In the genomic region with DNA sequence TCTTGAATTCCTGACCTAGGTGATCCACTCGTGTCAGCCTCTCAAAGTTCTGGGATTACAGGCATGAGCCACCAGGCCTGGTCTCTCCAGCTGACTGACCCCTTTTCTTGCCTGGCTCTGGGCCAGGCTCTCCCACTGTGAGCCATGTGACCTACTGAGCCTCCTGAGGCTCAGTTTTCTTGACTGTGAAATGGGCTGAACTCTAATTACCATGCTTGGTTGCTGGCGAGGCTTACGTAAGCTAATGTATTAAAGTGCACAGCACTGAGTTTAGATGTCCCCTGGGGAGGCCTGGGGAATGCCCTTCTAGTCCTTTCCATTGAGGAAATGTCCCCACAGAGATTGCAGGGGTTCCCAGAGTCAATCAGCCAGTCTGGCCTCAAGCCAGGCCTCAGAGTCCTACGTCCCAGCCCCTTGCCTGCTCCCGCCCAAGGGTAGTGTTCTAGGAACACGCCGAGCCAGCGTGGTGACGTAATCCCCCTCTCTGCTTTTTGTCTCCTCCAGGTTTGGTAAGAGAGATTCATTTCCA, we compare ENCODE assay signal across 21 cellular contexts. TPM values are rescaled to one million over a fixed set of nuclear protein-coding genes. Genes with fewer than 3 reads are reported as not detected.
A peak's percentile ranks its signal among the peaks of the same experiment; 100 is the strongest.
DNase-seq lines count a peak whose midpoint lies in the region; ATAC-seq and TF ChIP-seq lines count a peak whose summit lies in the region.
"Had no signal": no experiment of that assay in that cellular context is flagged by ENCODE, and none has a peak within 500 bp of the region (broad histone marks: within the 10 kb centered on the region; RNA-seq: fewer than 3 reads in every experiment).

No MANE protein-coding gene starts in this region.

- H3K79me2 ChIP-seq in mammary epithelial cell (ENCODE audit: insufficient read depth, low read length) = no peaks in the 10 kb centered on the region

- H3K4me3 ChIP-seq in AG04450 (ENCODE audit: low read depth, low read length) (no peak overlapping the region), SJCRH30 (no peak overlapping the region), mammary epithelial cell (replicated peaks in 1 of 3; ENCODE audit: insufficient read depth in 1 of 3, low read depth in 2 of 3, low read length in 3 of 3) (no peak overlapping the region)
- H3K4me3 ChIP-seq: gastroesophageal sphincter, transverse colon had no signal

- no peaks in the 10 kb centered on the region for H3K9me3 Mint-ChIP-seq in mesothelial cell of epicardium
- H3K9me3 Mint-ChIP-seq: activated CD4-positive, alpha-beta memory T cell treated with anti-CD3 and anti-CD28 coated beads, Interleukin-2, amount 10 ng/mL, durations not matched to agents 7 days and 5 days; CD4-positive, alpha-beta T cell; stimulated activated naive CD8-positive, alpha-beta T cell treated with anti-CD3 and anti-CD28 coated beads, Interleukin-15, Interleukin-2, amounts not matched to agents 100 ng/mL and 50 ng/mL, for 24 hours had no signal

- ATAC-seq in GM19463 (IDR thresholded peaks at IDR 0.05; ENCODE audit: unreplicated experiment) (peak; percentile 65), HG02870 (IDR thresholded peaks at IDR 0.05; ENCODE audit: unreplicated experiment) (no peak)
- ATAC-seq: esophagus mucosa, gastroesophageal sphincter, right cardiac atrium had no signal

- in situ Hi-C loops in mammary epithelial cell (cut with MboI; ENCODE audit: low sequenced_read_pairs in 2 of 2) = loop anchor here in 1 of 2 donors (25.0 kb wide), 1 partner anchor 348 kb away; no protein-coding TSS in a partner anchor

- H3K27me3 ChIP-seq in AG04450 (ENCODE audit: control insufficient read depth, insufficient read depth, low read length) (no peaks in the 10 kb centered on the region), SJCRH30 (no peaks in the 10 kb centered on the region), mammary epithelial cell (ENCODE audit: insufficient read depth, low read length) (no peaks in the 10 kb centered on the region)
- H3K27me3 ChIP-seq: gastroesophageal sphincter, transverse colon had no signal

- no peak overlapping the region for H2AFZ ChIP-seq in mammary epithelial cell (ENCODE audit: low read depth, low read length)

- 68% methylated on average over 8 of the region's 9 CpGs for WGBS in mammary epithelial cell (ENCODE audit: low coverage, missing lambda C conversion rate)

- H3K4me1 ChIP-seq in SJCRH30 = peaks cover 25% of the 10 kb centered on the region
- H3K4me1 ChIP-seq in mammary epithelial cell (ENCODE audit: insufficient read depth, low read length) = no peaks in the 10 kb centered on the region
- H3K4me1 ChIP-seq: gastroesophageal sphincter, transverse colon had no signal

- H4K20me1 ChIP-seq in mammary epithelial cell (ENCODE audit: insufficient read depth, low read length) = no peaks in the 10 kb centered on the region

- peaks cover 18% of the 10 kb centered on the region for H3K4me1 Mint-ChIP-seq in mesothelial cell of epicardium

- TF ChIP-seq CTCF in AG04450 (IDR thresholded peaks at IDR 0.05; ENCODE audit: low read depth, low read length) (no peak), mesothelial cell of epicardium (IDR thresholded peaks at IDR 0.05; ENCODE audit: unreplicated experiment) (no peak), mammary epithelial cell (conservative IDR thresholded peaks at IDR 0.05 in 1 of 2, IDR thresholded peaks at IDR 0.05 in 1 of 2; ENCODE audit: extremely low read depth in 1 of 2, insufficient read depth in 1 of 2, low read depth in 1 of 2, low read length in 2 of 2) (no peak)

- peak overlapping the region; percentile 78 for H3K27ac Mint-ChIP-seq in mesothelial cell of epicardium
- H3K27ac Mint-ChIP-seq: activated CD4-positive, alpha-beta memory T cell treated with anti-CD3 and anti-CD28 coated beads, Interleukin-2, amount 10 ng/mL, durations not matched to agents 7 days and 5 days; CD4-positive, alpha-beta T cell; stimulated activated naive CD8-positive, alpha-beta T cell treated with anti-CD3 and anti-CD28 coated beads, Interleukin-15, Interleukin-2, amounts not matched to agents 100 ng/mL and 50 ng/mL, for 24 hours had no signal

- POLR2A ChIA-PET in AG04450 (lab: Yijun Ruan, JAX) = interaction anchor here (0.6 kb wide), 1 partner anchor 383 kb away, joined by 4 read pairs; no protein-coding TSS in a partner anchor

- H3K4me3 Mint-ChIP-seq in mesothelial cell of epicardium = no peak overlapping the region
- H3K4me3 Mint-ChIP-seq: activated CD4-positive, alpha-beta memory T cell treated with anti-CD3 and anti-CD28 coated beads, Interleukin-2, amount 10 ng/mL, durations not matched to agents 7 days and 5 days; CD4-positive, alpha-beta T cell; stimulated activated naive CD8-positive, alpha-beta T cell treated with anti-CD3 and anti-CD28 coated beads, Interleukin-15, Interleukin-2, amounts not matched to agents 100 ng/mL and 50 ng/mL, for 24 hours had no signal

- no TSS peak for BruUV-seq in mammary epithelial cell (replicated peaks; lab: Mats Ljungman, UMichigan)

- CTCF ChIA-PET in AG04450 (lab: Charles Lee) (interaction anchor here (0.6 to 2.1 kb wide), 4 partner anchors 14 to 231 kb away, joined by 3 to 10 read pairs (median 8); no protein-coding TSS in a partner anchor), mammary epithelial cell (lab: Charles Lee; ENCODE audit: low non-redundant PET) (no interaction called here)

- no peak overlapping the region for H3K9ac ChIP-seq in mammary epithelial cell (ENCODE audit: insufficient read depth, low read length)

- dilution Hi-C loops in mammary epithelial cell (cut with HindIII; ENCODE audit: low sequenced_read_pairs) = loop anchor here (5.0 to 25.0 kb wide), 2 partner anchors 178 to 348 kb away; no protein-coding TSS in a partner anchor

- no peaks in the 10 kb centered on the region for H3K36me3 Mint-ChIP-seq in mesothelial cell of epicardium

- intact Hi-C loops in mammary epithelial cell (cut with micrococcal nuclease) = no loop called here

- H3K9me3 ChIP-seq in AG04450 (ENCODE audit: control insufficient read depth, insufficient read depth, low read length) (no peaks in the 10 kb centered on the region), SJCRH30 (replicated peaks) (no peaks in the 10 kb centered on the region), mammary epithelial cell (replicated peaks; ENCODE audit: insufficient read depth, low read length) (no peaks in the 10 kb centered on the region)
- H3K9me3 ChIP-seq: gastroesophageal sphincter, transverse colon had no signal

- H3K27ac ChIP-seq in AG04450 (ENCODE audit: low read depth, low read length) (peak overlapping the region; percentile 87), SJCRH30 (peak overlapping the region; percentile 76), mammary epithelial cell (ENCODE audit: insufficient read depth, low read depth, low read length) (no peak overlapping the region)
- H3K27ac ChIP-seq: gastroesophageal sphincter, transverse colon had no signal

- DNase-seq in AG04450 (ENCODE audit: low read depth, low spot score) = no peak
- no peak for DNase-seq in SJCRH30
- no peak for DNase-seq in mesothelial cell of epicardium (ENCODE audit: low spot score in 2 of 2, unreplicated experiment in 2 of 2)
- no peak for DNase-seq in NOMO-1 treated with dmso at 0.1 percent for 144 hours (lab: John Stamatoyannopoulos, UW; ENCODE audit: unreplicated experiment)
- DNase-seq in DMS 273 treated with DMSO at 0.1 percent for 48 hours (lab: John Stamatoyannopoulos, UW) = no peak
- DNase-seq in mammary epithelial cell = no peak
- DNase-seq: activated CD4-positive, alpha-beta memory T cell treated with anti-CD3 and anti-CD28 coated beads, Interleukin-2, amount 10 ng/mL, durations not matched to agents 7 days and 5 days; CD4-positive, alpha-beta T cell; DND-41; NCI-H1694; NCI-H446; occipital lobe; Right ventricle myocardium superior; T-helper 1 cell; transverse colon had no signal

- H3K4me2 ChIP-seq in mammary epithelial cell (ENCODE audit: insufficient read depth, low read depth, low read length) = no peak overlapping the region

- H3K27me3 Mint-ChIP-seq in mesothelial cell of epicardium (ENCODE audit: low read depth) = no peaks in the 10 kb centered on the region
- H3K27me3 Mint-ChIP-seq: activated CD4-positive, alpha-beta memory T cell treated with anti-CD3 and anti-CD28 coated beads, Interleukin-2, amount 10 ng/mL, durations not matched to agents 7 days and 5 days; CD4-positive, alpha-beta T cell; stimulated activated naive CD8-positive, alpha-beta T cell treated with anti-CD3 and anti-CD28 coated beads, Interleukin-15, Interleukin-2, amounts not matched to agents 100 ng/mL and 50 ng/mL, for 24 hours had no signal

- H3K36me3 ChIP-seq in SJCRH30 (peaks cover 36% of the 10 kb centered on the region), mammary epithelial cell (ENCODE audit: insufficient read depth, low read length) (no peaks in the 10 kb centered on the region)
- H3K36me3 ChIP-seq: transverse colon had no signal

RNA-seq across cellular contexts. Expression of a gene that starts 45.8 kb away (rescaled TPM):
- 3.0 and 3.5 TPM in 2 replicates for polyA plus RNA-seq in AG04450 (2011; rRNA removed)
- polyA minus RNA-seq in AG04450 (2011; rRNA and poly(A)+ RNA removed) = 5.2 and 6.4 TPM in 2 replicates
- 0.05 and 0.22 TPM in 2 replicates for total RNA-seq in SJCRH30 (2014; rRNA removed; shearing (Covaris generic))
- 4.4 to 4.8 TPM (median 4.6 TPM) in 3 replicates for total RNA-seq in mesothelial cell of epicardium
- total RNA-seq in mammary epithelial cell = under 1 TPM; 0.17 to 0.47 TPM
- 0.75 TPM for polyA plus RNA-seq in mammary epithelial cell
- polyA minus RNA-seq in mammary epithelial cell = not detected
